In the genomic region with DNA sequence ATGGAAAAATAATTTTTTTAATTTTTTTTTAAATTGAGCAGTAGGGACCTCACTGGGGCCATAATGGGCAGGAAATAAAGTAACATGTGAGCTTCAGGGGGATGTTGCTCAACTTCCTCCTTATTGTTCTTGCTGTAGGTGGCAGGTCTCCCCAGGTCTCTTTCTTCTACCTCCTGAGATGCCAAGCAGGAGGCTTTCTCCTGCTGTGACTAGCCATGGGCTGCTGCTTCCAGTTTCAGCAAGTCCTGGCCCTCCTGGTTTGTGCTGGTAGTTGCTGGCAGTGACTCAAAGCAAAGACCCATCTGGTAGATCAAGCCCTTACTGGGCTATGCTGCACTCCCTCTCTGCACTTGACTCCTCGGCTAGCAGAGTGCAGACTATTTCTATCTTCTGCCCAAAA, we compare ENCODE assay signal across 18 cellular contexts. TPM values are rescaled to one million over a fixed set of nuclear protein-coding genes. Genes with fewer than 3 reads are reported as not detected.
DNase-seq lines count a peak whose midpoint lies in the region; ATAC-seq, FAIRE-seq and TF ChIP-seq lines count a peak whose summit lies in the region.
"Had no signal": no experiment of that assay in that cellular context is flagged by ENCODE, and none has a peak within 500 bp of the region (broad histone marks: within the 10 kb centered on the region; RNA-seq: fewer than 3 reads in every experiment).

No MANE protein-coding gene starts in this region.

- no peak for DNase-seq in CD14-positive monocyte (ENCODE audit: low spot score)
- DNase-seq in KBM-7 = peak; percentile 67
- DNase-seq in WTC11 (ENCODE audit: low spot score) = no peak
- no peak for DNase-seq in HepG2 (ENCODE audit: low spot score)
- DNase-seq in CD4-positive, alpha-beta T cell = no peak
- no peak for DNase-seq in NCI-H187 (lab: John Stamatoyannopoulos, UW)
- no peak for DNase-seq in kidney
- DNase-seq: H9, naive B cell, NCI-H187 treated with DMSO at 0.1 percent for 48 hours, NCI-H748 treated with DMSO at 0.1 percent for 48 hours, WERI-Rb-1 had no signal

- H3K27me3 Mint-ChIP-seq in CD14-positive monocyte (ENCODE audit: low read depth in 3 of 3) (peaks cover 0 to 4% (median 0%) of the 10 kb centered on the region in 3 donors), WTC11 (ENCODE audit: low read depth) (no peaks in the 10 kb centered on the region; the same call in 1 of the 2 replicates)
- H3K27me3 Mint-ChIP-seq in CD4-positive, alpha-beta T cell = no peaks in the 10 kb centered on the region
- H3K27me3 Mint-ChIP-seq: naive B cell had no signal

- H3K27ac Mint-ChIP-seq in CD14-positive monocyte (peak overlapping the region; percentile 62 to 94 (median 86)), WTC11 (no peak overlapping the region)
- no peak overlapping the region for H3K27ac Mint-ChIP-seq in CD4-positive, alpha-beta T cell

- H4K20me1 ChIP-seq in HepG2 (ENCODE audit: insufficient read depth, low read length) = no peaks in the 10 kb centered on the region
- H4K20me1 ChIP-seq: BLaER1 had no signal

- H3K27ac ChIP-seq in HepG2 (ENCODE audit: extremely low read length, insufficient read depth, low read length) = no peak overlapping the region
- no peak overlapping the region for H3K27ac ChIP-seq in CD4-positive, alpha-beta T cell (ENCODE audit: low read depth, low read length)
- H3K27ac ChIP-seq in kidney (ENCODE audit: low read depth in 2 of 2, low read length in 2 of 2) = no peak overlapping the region
- H3K27ac ChIP-seq: BLaER1, SJSA1, WERI-Rb-1 had no signal

- TF ChIP-seq CTCF in CD14-positive monocyte (IDR thresholded peaks at IDR 0.05) (no peak), WTC11 (IDR thresholded peaks at IDR 0.05) (no peak), HepG2 (CRISPR knock-in tag; IDR thresholded peaks at IDR 0.05) (no peak), kidney (IDR thresholded peaks at IDR 0.05; ENCODE audit: borderline replicate concordance, extremely low read depth, insufficient read depth) (no peak)
- no peak for TF ChIP-seq CTCF in CD4-positive, alpha-beta T cell (IDR thresholded peaks at IDR 0.05)

- in situ Hi-C loops in KBM-7 (cut with MboI; ENCODE audit: low pct_unique_long_range_greater_than_20kb, low sequenced_read_pairs) = no loop called here
- in situ Hi-C loops in HepG2 (cut with HindIII; ENCODE audit: extremely low pct_ligation_motif_present, low pct_unique_long_range_greater_than_20kb) = no loop called here

- H3K4me2 ChIP-seq in HepG2 (ENCODE audit: low read depth, low read length) = no peak overlapping the region
- H3K4me2 ChIP-seq: BLaER1 had no signal

- no peaks in the 10 kb centered on the region for H3K79me2 ChIP-seq in HepG2 (ENCODE audit: insufficient read depth, low read length)

- H2AFZ ChIP-seq in HepG2 (ENCODE audit: low read length) = no peak overlapping the region

- H3K9me3 ChIP-seq in HepG2 (ENCODE audit: low read length) = no peaks in the 10 kb centered on the region
- no peaks in the 10 kb centered on the region for H3K9me3 ChIP-seq in CD4-positive, alpha-beta T cell (ENCODE audit: control insufficient read depth, low read length)
- H3K9me3 ChIP-seq in kidney (ENCODE audit: control insufficient read depth in 1 of 2, low read length in 2 of 2) = no peaks in the 10 kb centered on the region
- H3K9me3 ChIP-seq: BLaER1, SJSA1 had no signal

- intact Hi-C loops in CD14-positive monocyte (cut with micrococcal nuclease) (no loop called here), HepG2 (cut with micrococcal nuclease; ENCODE audit: unreplicated experiment) (no loop called here), kidney (cut with DNase I) (no loop called here)
- intact Hi-C loops in CD4-positive, alpha-beta T cell (cut with DNase I, micrococcal nuclease) = no loop called here

- H3K36me3 ChIP-seq in HepG2 (replicated peaks in 1 of 2; ENCODE audit: control insufficient read depth in 1 of 2, insufficient read depth in 2 of 2, low read length in 2 of 2) = no peaks in the 10 kb centered on the region
- H3K36me3 ChIP-seq in kidney (ENCODE audit: control insufficient read depth in 1 of 2, insufficient read depth in 2 of 2, low read length in 2 of 2) = no peaks in the 10 kb centered on the region
- H3K36me3 ChIP-seq: BLaER1, SJSA1, WERI-Rb-1 had no signal

- H3K27me3 ChIP-seq in HepG2 (ENCODE audit: control insufficient read depth in 1 of 2, insufficient read depth in 2 of 2, low read length in 2 of 2) = peaks cover 0 to 21% of the 10 kb centered on the region in 2 experiments; a peak in 3 of 5 replicates
- no peaks in the 10 kb centered on the region for H3K27me3 ChIP-seq in CD4-positive, alpha-beta T cell (ENCODE audit: control insufficient read depth, insufficient read depth, low read length)
- H3K27me3 ChIP-seq: BLaER1, SJSA1 had no signal

- TF ChIP-seq EP300 in HepG2 (IDR thresholded peaks at IDR 0.05; ENCODE audit: low read depth in 2 of 2, low read length in 2 of 2) (no peak), HepG2 (CRISPR knock-in tag; IDR thresholded peaks at IDR 0.05; ENCODE audit: borderline replicate concordance) (no peak)

- ATAC-seq in WTC11 (no peak), HepG2 (peak; percentile 49), HG03175 (IDR thresholded peaks at IDR 0.05; ENCODE audit: unreplicated experiment) (no peak)
- no peak for ATAC-seq in CD4-positive, alpha-beta T cell (ENCODE audit: poor library complexity)

- H3K4me1 Mint-ChIP-seq in CD14-positive monocyte (peaks cover 26% of the 10 kb centered on the region), WTC11 (peaks cover 6% of the 10 kb centered on the region)
- peaks cover 19% of the 10 kb centered on the region for H3K4me1 Mint-ChIP-seq in CD4-positive, alpha-beta T cell (ENCODE audit: low read depth)

- H3K4me1 ChIP-seq in HepG2 (ENCODE audit: insufficient read depth, low read length) = peaks cover 14% of the 10 kb centered on the region
- no peaks in the 10 kb centered on the region for H3K4me1 ChIP-seq in kidney (ENCODE audit: control insufficient read depth in 1 of 2, insufficient read depth in 1 of 2, low read depth in 1 of 2, low read length in 2 of 2)
- H3K4me1 ChIP-seq: BLaER1 had no signal

- POLR2A ChIA-PET in WTC11 (lab: Charles Lee) (no interaction called here), HepG2 (lab: Yijun Ruan, JAX) (no interaction called here)
- POLR2A ChIA-PET in CD4-positive, alpha-beta T cell (lab: Charles Lee) = interaction anchor here (0.9 kb wide), 1 partner anchor 13 kb away, joined by 6 read pairs; no protein-coding TSS in a partner anchor

- BruUV-seq in HepG2 (replicated peaks; lab: Mats Ljungman, UMichigan) = no TSS peak

- no peak for TF ChIP-seq RAD21 in HepG2 (CRISPR knock-in tag; IDR thresholded peaks at IDR 0.05)

- no peak for TF ChIP-seq POLR2A in HepG2 (IDR thresholded peaks at IDR 0.05; ENCODE audit: insufficient read depth in 1 of 2, low read depth in 2 of 2, low read length in 2 of 2)

- CTCF ChIA-PET in WTC11 (lab: Charles Lee) = interaction anchor here (0.8 to 1.7 kb wide), 3 partner anchors 19 to 251 kb away, joined by 3 to 5 read pairs (median 3); partner anchors contain the start of gene SLC7A6
- CTCF ChIA-PET in HepG2 (lab: Yijun Ruan, JAX; ENCODE audit: low intra/inter-chr PET ratio, low total read pairs) = no interaction called here
- CTCF ChIA-PET in CD4-positive, alpha-beta T cell (lab: Charles Lee) = interaction anchor here (1.2 kb wide), 1 partner anchor 80 kb away, joined by 3 read pairs; no protein-coding TSS in a partner anchor

- H3K4me3 Mint-ChIP-seq in CD14-positive monocyte = peak overlapping the region in 1 of 2 donors; percentile 67
- H3K4me3 Mint-ChIP-seq in WTC11 = no peak overlapping the region
- no peak overlapping the region for H3K4me3 Mint-ChIP-seq in CD4-positive, alpha-beta T cell
- H3K4me3 Mint-ChIP-seq: H9 had no signal

- H3K9ac ChIP-seq in HepG2 (ENCODE audit: insufficient read depth, low read depth, low read length) (no peak overlapping the region), kidney (ENCODE audit: low read length in 2 of 2) (no peak overlapping the region)
- H3K9ac ChIP-seq: BLaER1 had no signal

- 0% methylated on average over 1 of the region's 1 CpG for WGBS in HepG2 (ENCODE audit: low lambda C conversion rate)

- no peak overlapping the region for H3K4me3 ChIP-seq in HepG2 (replicated peaks in 1 of 3; ENCODE audit: insufficient read depth in 1 of 3, low read depth in 2 of 3, low read length in 3 of 3)
- H3K4me3 ChIP-seq in kidney (ENCODE audit: low read length in 2 of 2) = no peak overlapping the region
- H3K4me3 ChIP-seq: BLaER1, SJSA1 had no signal

- H3K36me3 Mint-ChIP-seq in CD14-positive monocyte (no peaks in the 10 kb centered on the region), WTC11 (no peaks in the 10 kb centered on the region)
- H3K36me3 Mint-ChIP-seq in CD4-positive, alpha-beta T cell (ENCODE audit: low read depth) = no peaks in the 10 kb centered on the region
- H3K36me3 Mint-ChIP-seq: naive B cell had no signal

- no peak for FAIRE-seq in HepG2 (lab: Jason Lieb, UNC)
- FAIRE-seq in kidney (lab: Jason Lieb, UNC) = no peak
- FAIRE-seq: G401.6, GM18507 had no signal

- H3K9me3 Mint-ChIP-seq in CD14-positive monocyte = no peaks in the 10 kb centered on the region
- no peaks in the 10 kb centered on the region for H3K9me3 Mint-ChIP-seq in WTC11
- H3K9me3 Mint-ChIP-seq in CD4-positive, alpha-beta T cell = no peaks in the 10 kb centered on the region
- H3K9me3 Mint-ChIP-seq: H9, naive B cell had no signal

RNA-seq across cellular contexts. Expression of gene DPEP2NB, which starts 2.3 kb away (rescaled TPM):
- polyA plus RNA-seq in CD14-positive monocyte (not detected), HepG2 (2011; rRNA removed) (not detected in 2 replicates), kidney (ENCODE audit: insufficient read depth, low read depth, low replicate concordance) (not detected)
- total RNA-seq in WTC11 (2021) (0.32 TPM in 1 of 3 replicates, not detected in the others), HepG2 (2016; rRNA removed; fragmentation: Illumina TruSeq; extraction: Trizol) (not detected in 2 replicates), kidney (not detected)
- total RNA-seq in HepG2 (2016; cell fraction: cytosol; rRNA removed; fragmentation: Illumina TruSeq; extraction: Trizol; ENCODE audit: low read depth) = not detected in 2 replicates
- total RNA-seq in HepG2 (2016; cell fraction: insoluble cytoplasmic fraction; rRNA removed; fragmentation: Illumina TruSeq; extraction: Trizol) = not detected in 2 replicates
- not detected in 2 replicates for total RNA-seq in HepG2 (2016; cell fraction: membrane; rRNA removed; fragmentation: Illumina TruSeq; extraction: Trizol)
- not detected in 2 replicates for total RNA-seq in HepG2 (2016; cell fraction: nucleus; rRNA removed; fragmentation: Illumina TruSeq; extraction: Trizol)
- not detected in 2 replicates for polyA plus RNA-seq in HepG2 (2011; cell fraction: cytosol; rRNA removed)
- not detected in 2 replicates for polyA plus RNA-seq in HepG2 (2011; cell fraction: nucleus; rRNA removed)
- polyA plus RNA-seq in HepG2 (2012) = not detected in 2 replicates
- polyA plus RNA-seq in HepG2 (2016; cell fraction: cytosol; fragmentation: Illumina TruSeq; extraction: Trizol; ENCODE audit: low read depth) = not detected in 2 replicates
- polyA plus RNA-seq in HepG2 (2016; cell fraction: insoluble cytoplasmic fraction; fragmentation: Illumina TruSeq; extraction: Trizol; ENCODE audit: low read depth) = not detected in 2 replicates
- polyA plus RNA-seq in HepG2 (2016; cell fraction: membrane; fragmentation: Illumina TruSeq; extraction: Trizol; ENCODE audit: low read depth) = not detected in 2 replicates
- not detected in 2 replicates for polyA plus RNA-seq in HepG2 (2016; cell fraction: nucleus; fragmentation: Illumina TruSeq; extraction: Trizol; ENCODE audit: insufficient read depth, low read depth)
- not detected in 2 replicates for polyA minus RNA-seq in HepG2 (2011; rRNA and poly(A)+ RNA removed; ENCODE audit: low replicate concordance)
- polyA minus RNA-seq in HepG2 (2011; cell fraction: cytosol; rRNA and poly(A)+ RNA removed) = not detected in 2 replicates
- polyA minus RNA-seq in HepG2 (2011; cell fraction: nucleus; rRNA and poly(A)+ RNA removed) = not detected in 2 replicates
- total RNA-seq in CD4-positive, alpha-beta T cell = not detected
- total RNA-seq: H9, kidney epithelial cell, SJSA1 had no signal

RNA-seq across cellular contexts. Expression of gene DDX28, which starts 9.6 kb away (rescaled TPM):
- polyA plus RNA-seq in CD14-positive monocyte = 10 to 100 TPM; 27.7 to 42.9 TPM
- total RNA-seq in WTC11 (2021) = 15.2 to 18.3 TPM (median 17.7 TPM) in 3 replicates
- 16.4 and 18.4 TPM in 2 replicates for total RNA-seq in HepG2 (2016; rRNA removed; fragmentation: Illumina TruSeq; extraction: Trizol)
- total RNA-seq in HepG2 (2016; cell fraction: cytosol; rRNA removed; fragmentation: Illumina TruSeq; extraction: Trizol; ENCODE audit: low read depth) = 2.8 and 3.0 TPM in 2 replicates
- total RNA-seq in HepG2 (2016; cell fraction: insoluble cytoplasmic fraction; rRNA removed; fragmentation: Illumina TruSeq; extraction: Trizol) = 16.5 and 18.2 TPM in 2 replicates
- 5.7 and 7.5 TPM in 2 replicates for total RNA-seq in HepG2 (2016; cell fraction: membrane; rRNA removed; fragmentation: Illumina TruSeq; extraction: Trizol)
- 11.7 and 13.6 TPM in 2 replicates for total RNA-seq in HepG2 (2016; cell fraction: nucleus; rRNA removed; fragmentation: Illumina TruSeq; extraction: Trizol)
- 13.6 and 14.1 TPM in 2 replicates for polyA plus RNA-seq in HepG2 (2011; rRNA removed)
- 12.4 and 15.6 TPM in 2 replicates for polyA plus RNA-seq in HepG2 (2011; cell fraction: cytosol; rRNA removed)
- 8.7 and 9.9 TPM in 2 replicates for polyA plus RNA-seq in HepG2 (2011; cell fraction: nucleus; rRNA removed)
- polyA plus RNA-seq in HepG2 (2012) = 6.3 and 6.8 TPM in 2 replicates
- polyA plus RNA-seq in HepG2 (2016; cell fraction: cytosol; fragmentation: Illumina TruSeq; extraction: Trizol; ENCODE audit: low read depth) = 1.2 and 1.6 TPM in 2 replicates
- polyA plus RNA-seq in HepG2 (2016; cell fraction: insoluble cytoplasmic fraction; fragmentation: Illumina TruSeq; extraction: Trizol; ENCODE audit: low read depth) = 14.5 and 16.0 TPM in 2 replicates
- polyA plus RNA-seq in HepG2 (2016; cell fraction: membrane; fragmentation: Illumina TruSeq; extraction: Trizol; ENCODE audit: low read depth) = 2.6 and 3.1 TPM in 2 replicates
- polyA plus RNA-seq in HepG2 (2016; cell fraction: nucleus; fragmentation: Illumina TruSeq; extraction: Trizol; ENCODE audit: insufficient read depth, low read depth) = 13.9 and 15.5 TPM in 2 replicates
- polyA minus RNA-seq in HepG2 (2011; rRNA and poly(A)+ RNA removed; ENCODE audit: low replicate concordance) = 19.4 and 28.5 TPM in 2 replicates
- polyA minus RNA-seq in HepG2 (2011; cell fraction: cytosol; rRNA and poly(A)+ RNA removed) = 7.2 and 10.0 TPM in 2 replicates
- polyA minus RNA-seq in HepG2 (2011; cell fraction: nucleus; rRNA and poly(A)+ RNA removed) = 18.2 and 19.9 TPM in 2 replicates
- total RNA-seq in CD4-positive, alpha-beta T cell = 10 to 100 TPM; 18.9 to 19.4 TPM
- 10.6 TPM for total RNA-seq in kidney
- 13.1 TPM for polyA plus RNA-seq in kidney (ENCODE audit: insufficient read depth, low read depth, low replicate concordance)

RNA-seq across cellular contexts. Expression of gene DUS2, which starts 9.6 kb away (rescaled TPM):
- polyA plus RNA-seq in CD14-positive monocyte (10 to 100 TPM; 18.4 to 33.2 TPM), HepG2 (2011; rRNA removed) (17.8 and 22.6 TPM in 2 replicates), kidney (ENCODE audit: insufficient read depth, low read depth, low replicate concordance) (12.1 TPM)
- total RNA-seq in WTC11 (2021) (23.5 to 27.9 TPM (median 25.8 TPM) in 3 replicates), HepG2 (2016; rRNA removed; fragmentation: Illumina TruSeq; extraction: Trizol) (25.1 and 25.9 TPM in 2 replicates), kidney (12.5 TPM)
- 11.4 and 13.4 TPM in 2 replicates for total RNA-seq in HepG2 (2016; cell fraction: cytosol; rRNA removed; fragmentation: Illumina TruSeq; extraction: Trizol; ENCODE audit: low read depth)
- 26.9 and 27.5 TPM in 2 replicates for total RNA-seq in HepG2 (2016; cell fraction: insoluble cytoplasmic fraction; rRNA removed; fragmentation: Illumina TruSeq; extraction: Trizol)
- 8.8 and 9.5 TPM in 2 replicates for total RNA-seq in HepG2 (2016; cell fraction: membrane; rRNA removed; fragmentation: Illumina TruSeq; extraction: Trizol)
- total RNA-seq in HepG2 (2016; cell fraction: nucleus; rRNA removed; fragmentation: Illumina TruSeq; extraction: Trizol) = 20.8 and 22.6 TPM in 2 replicates
- 18.3 and 19.9 TPM in 2 replicates for polyA plus RNA-seq in HepG2 (2011; cell fraction: cytosol; rRNA removed)
- polyA plus RNA-seq in HepG2 (2011; cell fraction: nucleus; rRNA removed) = 73.1 and 73.7 TPM in 2 replicates
- 17.0 and 17.7 TPM in 2 replicates for polyA plus RNA-seq in HepG2 (2012)
- polyA plus RNA-seq in HepG2 (2016; cell fraction: cytosol; fragmentation: Illumina TruSeq; extraction: Trizol; ENCODE audit: low read depth) = 1.7 and 1.8 TPM in 2 replicates
- polyA plus RNA-seq in HepG2 (2016; cell fraction: insoluble cytoplasmic fraction; fragmentation: Illumina TruSeq; extraction: Trizol; ENCODE audit: low read depth) = 14.5 and 16.7 TPM in 2 replicates
- 2.5 and 3.7 TPM in 2 replicates for polyA plus RNA-seq in HepG2 (2016; cell fraction: membrane; fragmentation: Illumina TruSeq; extraction: Trizol; ENCODE audit: low read depth)
- polyA plus RNA-seq in HepG2 (2016; cell fraction: nucleus; fragmentation: Illumina TruSeq; extraction: Trizol; ENCODE audit: insufficient read depth, low read depth) = 30.5 and 31.8 TPM in 2 replicates
- polyA minus RNA-seq in HepG2 (2011; rRNA and poly(A)+ RNA removed; ENCODE audit: low replicate concordance) = 36.7 and 47.6 TPM in 2 replicates
- 9.6 and 11.9 TPM in 2 replicates for polyA minus RNA-seq in HepG2 (2011; cell fraction: cytosol; rRNA and poly(A)+ RNA removed)
- 34.6 and 41.8 TPM in 2 replicates for polyA minus RNA-seq in HepG2 (2011; cell fraction: nucleus; rRNA and poly(A)+ RNA removed)
- 10 to 100 TPM; 10.4 to 13.6 TPM for total RNA-seq in CD4-positive, alpha-beta T cell

RNA-seq across cellular contexts. Expression of gene DPEP2, which starts 14.2 kb away (rescaled TPM):
- polyA plus RNA-seq in CD14-positive monocyte (100 to 1,000 TPM; 117 to 124 TPM), HepG2 (2011; rRNA removed) (0.18 and 0.26 TPM in 2 replicates), kidney (ENCODE audit: insufficient read depth, low read depth, low replicate concordance) (0.99 TPM)
- total RNA-seq in WTC11 (2021) (0.13 to 0.25 TPM in 2 of 3 replicates, not detected in the other), HepG2 (2016; rRNA removed; fragmentation: Illumina TruSeq; extraction: Trizol) (not detected in 2 replicates), kidney (3.1 TPM)
- not detected in 2 replicates for total RNA-seq in HepG2 (2016; cell fraction: cytosol; rRNA removed; fragmentation: Illumina TruSeq; extraction: Trizol; ENCODE audit: low read depth)
- total RNA-seq in HepG2 (2016; cell fraction: insoluble cytoplasmic fraction; rRNA removed; fragmentation: Illumina TruSeq; extraction: Trizol) = not detected in 2 replicates
- not detected in 2 replicates for total RNA-seq in HepG2 (2016; cell fraction: membrane; rRNA removed; fragmentation: Illumina TruSeq; extraction: Trizol)
- total RNA-seq in HepG2 (2016; cell fraction: nucleus; rRNA removed; fragmentation: Illumina TruSeq; extraction: Trizol) = not detected in 2 replicates
- polyA plus RNA-seq in HepG2 (2011; cell fraction: cytosol; rRNA removed) = 0.08 and 0.27 TPM in 2 replicates
- 0.38 and 0.45 TPM in 2 replicates for polyA plus RNA-seq in HepG2 (2011; cell fraction: nucleus; rRNA removed)
- 0.73 TPM in 1 of 2 replicates, not detected in the other for polyA plus RNA-seq in HepG2 (2012)
- polyA plus RNA-seq in HepG2 (2016; cell fraction: cytosol; fragmentation: Illumina TruSeq; extraction: Trizol; ENCODE audit: low read depth) = not detected in 2 replicates
- polyA plus RNA-seq in HepG2 (2016; cell fraction: insoluble cytoplasmic fraction; fragmentation: Illumina TruSeq; extraction: Trizol; ENCODE audit: low read depth) = not detected in 2 replicates
- polyA plus RNA-seq in HepG2 (2016; cell fraction: membrane; fragmentation: Illumina TruSeq; extraction: Trizol; ENCODE audit: low read depth) = not detected in 2 replicates
- not detected in 2 replicates for polyA plus RNA-seq in HepG2 (2016; cell fraction: nucleus; fragmentation: Illumina TruSeq; extraction: Trizol; ENCODE audit: insufficient read depth, low read depth)
- 0.21 and 0.80 TPM in 2 replicates for polyA minus RNA-seq in HepG2 (2011; rRNA and poly(A)+ RNA removed; ENCODE audit: low replicate concordance)
- 0.53 TPM in 1 of 2 replicates, not detected in the other for polyA minus RNA-seq in HepG2 (2011; cell fraction: cytosol; rRNA and poly(A)+ RNA removed)
- polyA minus RNA-seq in HepG2 (2011; cell fraction: nucleus; rRNA and poly(A)+ RNA removed) = 0.26 TPM in 1 of 2 replicates, not detected in the other
- 10 to 100 TPM; 42.2 to 43.5 TPM for total RNA-seq in CD4-positive, alpha-beta T cell
- total RNA-seq: H9, kidney epithelial cell had no signal

RNA-seq across cellular contexts. Expression of gene DPEP3, which starts 33.1 kb away (rescaled TPM):
- polyA plus RNA-seq in CD14-positive monocyte (under 1 TPM; 0.20 to 0.25 TPM), HepG2 (2011; rRNA removed) (not detected in 2 replicates), kidney (ENCODE audit: insufficient read depth, low read depth, low replicate concordance) (not detected)
- total RNA-seq in WTC11 (2021) (1.6 to 2.7 TPM (median 2.5 TPM) in 3 replicates), HepG2 (2016; rRNA removed; fragmentation: Illumina TruSeq; extraction: Trizol) (not detected in 2 replicates), kidney (0.19 TPM)
- total RNA-seq in HepG2 (2016; cell fraction: cytosol; rRNA removed; fragmentation: Illumina TruSeq; extraction: Trizol; ENCODE audit: low read depth) = not detected in 2 replicates
- not detected in 2 replicates for total RNA-seq in HepG2 (2016; cell fraction: insoluble cytoplasmic fraction; rRNA removed; fragmentation: Illumina TruSeq; extraction: Trizol)
- total RNA-seq in HepG2 (2016; cell fraction: membrane; rRNA removed; fragmentation: Illumina TruSeq; extraction: Trizol) = not detected in 2 replicates
- not detected in 2 replicates for total RNA-seq in HepG2 (2016; cell fraction: nucleus; rRNA removed; fragmentation: Illumina TruSeq; extraction: Trizol)
- not detected in 2 replicates for polyA plus RNA-seq in HepG2 (2011; cell fraction: cytosol; rRNA removed)
- not detected in 2 replicates for polyA plus RNA-seq in HepG2 (2011; cell fraction: nucleus; rRNA removed)
- polyA plus RNA-seq in HepG2 (2012) = not detected in 2 replicates
- polyA plus RNA-seq in HepG2 (2016; cell fraction: cytosol; fragmentation: Illumina TruSeq; extraction: Trizol; ENCODE audit: low read depth) = not detected in 2 replicates
- polyA plus RNA-seq in HepG2 (2016; cell fraction: insoluble cytoplasmic fraction; fragmentation: Illumina TruSeq; extraction: Trizol; ENCODE audit: low read depth) = not detected in 2 replicates
- polyA plus RNA-seq in HepG2 (2016; cell fraction: membrane; fragmentation: Illumina TruSeq; extraction: Trizol; ENCODE audit: low read depth) = not detected in 2 replicates
- polyA plus RNA-seq in HepG2 (2016; cell fraction: nucleus; fragmentation: Illumina TruSeq; extraction: Trizol; ENCODE audit: insufficient read depth, low read depth) = not detected in 2 replicates
- not detected in 2 replicates for polyA minus RNA-seq in HepG2 (2011; rRNA and poly(A)+ RNA removed; ENCODE audit: low replicate concordance)
- polyA minus RNA-seq in HepG2 (2011; cell fraction: cytosol; rRNA and poly(A)+ RNA removed) = not detected in 2 replicates
- not detected in 2 replicates for polyA minus RNA-seq in HepG2 (2011; cell fraction: nucleus; rRNA and poly(A)+ RNA removed)
- under 1 TPM; 0.53 to 0.63 TPM for total RNA-seq in CD4-positive, alpha-beta T cell
- total RNA-seq: kidney epithelial cell, SJSA1 had no signal

Comparison
In these comparisons a context has a peak if more than half of its experiments do, and no peak if none do; other contexts are left out.
1. H3K27ac Mint-ChIP-seq: peak in CD14-positive monocyte (7 of 7); none in WTC11 (single experiment) and CD4-positive, alpha-beta T cell (single experiment).